ENCODE assay signal across 20 cellular contexts in genomic region chr21:15771311-15771710, GRCh38.
"Had no signal": no experiment of that assay in that cellular context is flagged by ENCODE, and none has a peak within 500 bp of the region (broad histone marks: within the 10 kb centered on the region; RNA-seq: fewer than 3 reads in every experiment).

No MANE protein-coding gene starts in this region.

- H3K36me3 ChIP-seq: colonic mucosa, ovary, thyroid gland, upper lobe of right lung, vagina had no signal

- ATAC-seq: esophagus mucosa, heart left ventricle, left colon, left ventricle myocardium superior, right cardiac atrium, upper lobe of right lung had no signal

- H3K27me3 Mint-ChIP-seq: naive B cell had no signal

- H3K9me3 Mint-ChIP-seq: naive B cell, neural crest cell had no signal

- H3K27ac ChIP-seq: colonic mucosa, heart left ventricle, ovary, thyroid gland, upper lobe of right lung, vagina had no signal

- H3K27me3 ChIP-seq: colonic mucosa, heart left ventricle, ovary, thyroid gland, upper lobe of right lung, vagina had no signal

- H3K4me3 ChIP-seq: colonic mucosa, heart left ventricle, lung, ovary, thyroid gland, upper lobe of right lung, vagina had no signal

- H3K4me3 Mint-ChIP-seq: naive B cell, neural crest cell had no signal

- H3K4me1 ChIP-seq: colonic mucosa had no signal

- H3K9me3 ChIP-seq: colonic mucosa, heart left ventricle, ovary, thyroid gland, upper lobe of right lung, vagina had no signal

- DNase-seq: colonic mucosa; dermis blood vessel endothelial cell; heart left ventricle; hippocampal formation; left colon; left ventricle myocardium superior; naive B cell; nucleus accumbens; ovary; right cardiac atrium; small intestine; stimulated activated CD4-positive, alpha-beta T cell treated with anti-CD3 and anti-CD28 coated beads, Interleukin-2, amount 100 ng/mL, for 48 hours; stimulated activated naive CD4-positive, alpha-beta T cell treated with Interleukin-2 at 50 U/mL for 16 hours; thyroid gland; upper lobe of right lung had no signal

- FAIRE-seq: frontal cortex, small intestine had no signal
